In the genomic region with DNA sequence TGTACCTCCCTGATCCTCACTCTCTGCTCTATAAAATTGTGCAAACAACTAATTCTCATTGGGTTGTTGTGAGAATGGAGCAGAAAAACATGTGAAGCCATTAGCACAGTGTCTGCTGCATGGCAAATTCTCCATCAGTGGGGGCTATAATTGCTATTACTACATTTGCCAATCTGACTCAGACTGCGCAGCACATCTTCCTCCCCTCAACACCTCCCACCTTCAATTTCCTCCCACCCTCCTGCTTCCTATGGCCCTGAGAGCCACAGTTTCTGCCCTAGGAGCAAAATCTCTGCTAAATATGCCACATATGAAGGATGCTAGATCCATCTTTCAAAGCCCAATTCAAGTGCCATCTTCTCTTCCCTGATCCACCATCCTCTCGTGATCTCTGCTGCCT, we compare ENCODE assay signal across 23 cellular contexts. TPM values are rescaled to one million over a fixed set of nuclear protein-coding genes. Genes with fewer than 3 reads are reported as not detected.
"Had no signal": no experiment of that assay in that cellular context is flagged by ENCODE, and none has a peak within 500 bp of the region (broad histone marks: within the 10 kb centered on the region; RNA-seq: fewer than 3 reads in every experiment).

No MANE protein-coding gene starts in this region.

- ATAC-seq: Panc1 had no signal

- H3K27ac ChIP-seq: RWPE1 had no signal

- DNase-seq: Karpas-422, KG1, MG63, NCI-H1092, NCI-H1105 treated with DMSO at 0.1 percent for 48 hours, NCI-H1417 treated with DMSO at 0.1 percent for 48 hours, NCI-H146, NCI-H1694 treated with DMSO at 0.1 percent for 48 hours, NCI-H1930, NCI-H2081, NCI-H2171, NCI-H226, NCI-H446, NCI-H510A, NCI-H524 treated with DMSO at 0.1 percent for 48 hours, NCI-H69, NCI-H774, SHP77, SK-N-SH, SW 1271 had no signal

RNA-seq across cellular contexts. Expression of gene ABCC12, which starts 37.0 kb away (rescaled TPM):
- total RNA-seq: SK-MEL-5 had no signal
